In the genomic region with DNA sequence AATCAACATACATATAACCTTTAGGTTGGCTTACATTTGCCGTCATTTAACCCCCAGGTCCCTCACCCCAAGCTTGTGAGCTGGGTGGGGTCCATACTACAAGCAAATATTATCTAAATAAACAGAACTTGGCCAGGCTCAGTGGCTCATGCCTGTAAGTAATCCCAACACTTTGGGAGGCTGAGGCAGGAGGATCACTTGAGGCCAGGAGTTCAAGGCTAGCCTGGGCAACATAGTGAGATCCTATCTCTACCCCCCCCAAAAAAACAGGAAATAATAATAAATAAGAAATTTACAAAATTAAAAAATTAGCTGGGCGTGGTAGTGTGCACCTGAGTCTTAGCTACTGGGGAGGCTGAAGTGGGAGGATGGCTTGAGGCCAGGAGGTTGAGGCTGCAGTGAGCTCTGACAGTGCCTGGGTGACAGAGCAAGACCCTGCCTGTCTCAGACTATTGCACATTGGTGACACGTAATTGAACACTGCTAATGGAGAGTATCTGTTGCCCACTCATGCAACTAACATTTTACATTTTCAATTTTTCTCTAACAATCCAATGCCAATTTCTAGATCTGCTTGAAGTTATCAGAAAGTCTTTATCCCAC, we compare ENCODE assay signal across 14 cellular contexts. TPM values are rescaled to one million over a fixed set of nuclear protein-coding genes. Genes with fewer than 3 reads are reported as not detected.
DNase-seq lines count a peak whose midpoint lies in the region; ATAC-seq lines count a peak whose summit lies in the region.
"Had no signal": no experiment of that assay in that cellular context is flagged by ENCODE, and none has a peak within 500 bp of the region (broad histone marks: within the 10 kb centered on the region; RNA-seq: fewer than 3 reads in every experiment).

No MANE protein-coding gene starts in this region.

- intact Hi-C loops in activated CD4-positive, alpha-beta T cell treated with anti-CD3 and anti-CD28 coated beads, Interleukin-2, amount 10 ng/mL, durations not matched to agents 24 days and 14 days (cut with micrococcal nuclease), result loop anchor here (1.0 to 2.0 kb wide), 3 partner anchors 8 to 61 kb away; no protein-coding TSS in a partner anchor

- H3K27ac ChIP-seq in stomach smooth muscle (ENCODE audit: low read length), result peak overlapping the region; percentile 74

- H3K36me3 ChIP-seq in stomach smooth muscle (ENCODE audit: control insufficient read depth in 2 of 2, insufficient read depth in 2 of 2, low read length in 2 of 2), result peaks cover 0 to 3% of the 10 kb centered on the region in 2 donors

- peaks cover 76% of the 10 kb centered on the region for H3K4me1 Mint-ChIP-seq in activated CD4-positive, alpha-beta T cell treated with anti-CD3 and anti-CD28 coated beads, Interleukin-2, amount 10 ng/mL, durations not matched to agents 24 days and 14 days
- H3K4me1 Mint-ChIP-seq in T-helper 17 cell, result peaks cover 63% of the 10 kb centered on the region
- peaks cover 96 to 97% of the 10 kb centered on the region in 2 donors for H3K4me1 Mint-ChIP-seq in immature natural killer cell

- ATAC-seq in T-helper 17 cell (no peak), GM21423 (IDR thresholded peaks at IDR 0.05; ENCODE audit: unreplicated experiment) (no peak), GM21360 (IDR thresholded peaks at IDR 0.05; ENCODE audit: unreplicated experiment) (no peak)

- peaks cover 5% of the 10 kb centered on the region for H3K9me3 Mint-ChIP-seq in activated CD4-positive, alpha-beta T cell treated with anti-CD3 and anti-CD28 coated beads, Interleukin-2, amount 10 ng/mL, durations not matched to agents 24 days and 14 days
- H3K9me3 Mint-ChIP-seq in immature natural killer cell, result no peaks in the 10 kb centered on the region
- H3K9me3 Mint-ChIP-seq: GM23338 had no signal

- peak overlapping the region in 1 of 2 donors; percentile 46 for H3K9ac ChIP-seq in stomach smooth muscle (ENCODE audit: low read length in 2 of 2)

- H3K9me3 ChIP-seq in T-helper 17 cell (ENCODE audit: control insufficient read depth, low read length, poor library complexity, severe bottlenecking), result no peaks in the 10 kb centered on the region
- H3K9me3 ChIP-seq in stomach smooth muscle (ENCODE audit: control insufficient read depth in 2 of 2, low read length in 2 of 2), result no peaks in the 10 kb centered on the region

- no peak for DNase-seq in activated CD4-positive, alpha-beta T cell treated with anti-CD3 and anti-CD28 coated beads, Interleukin-2, amount 10 ng/mL, durations not matched to agents 24 days and 14 days
- DNase-seq in activated CD4-positive, alpha-beta T cell treated with anti-CD3 and anti-CD28 coated beads for 4 hours, result no peak
- DNase-seq in T-helper 17 cell (no peak), immature natural killer cell (no peak), NCI-H1436 (lab: John Stamatoyannopoulos, UW) (no peak)
- DNase-seq: amniotic stem cell; effector CD8-positive, alpha-beta T cell; EL; hippocampal formation; mesenchymal stem cell had no signal

- peak overlapping the region; percentile 63 for H3K4me3 Mint-ChIP-seq in activated CD4-positive, alpha-beta T cell treated with anti-CD3 and anti-CD28 coated beads, Interleukin-2, amount 10 ng/mL, durations not matched to agents 24 days and 14 days
- H3K4me3 Mint-ChIP-seq in T-helper 17 cell (peak overlapping the region; percentile 76), immature natural killer cell (peak overlapping the region in 2 of 5 donors; percentile 27 to 64)
- H3K4me3 Mint-ChIP-seq: GM23338 had no signal

- H3K27me3 ChIP-seq in stomach smooth muscle (ENCODE audit: control insufficient read depth in 1 of 2, insufficient read depth in 2 of 2, low read length in 2 of 2), result no peaks in the 10 kb centered on the region

- H3K4me3 ChIP-seq in stomach smooth muscle (ENCODE audit: low read length in 2 of 2), result no peak overlapping the region
- H3K4me3 ChIP-seq: GM23338 had no signal

- no peaks in the 10 kb centered on the region for H3K27me3 Mint-ChIP-seq in activated CD4-positive, alpha-beta T cell treated with anti-CD3 and anti-CD28 coated beads, Interleukin-2, amount 10 ng/mL, durations not matched to agents 24 days and 14 days
- H3K27me3 Mint-ChIP-seq in T-helper 17 cell, result no peaks in the 10 kb centered on the region
- H3K27me3 Mint-ChIP-seq in immature natural killer cell (ENCODE audit: low read depth in 3 of 3), result peaks cover 0 to 2% (median 2%) of the 10 kb centered on the region in 3 donors

- H3K36me3 Mint-ChIP-seq in activated CD4-positive, alpha-beta T cell treated with anti-CD3 and anti-CD28 coated beads, Interleukin-2, amount 10 ng/mL, durations not matched to agents 24 days and 14 days (ENCODE audit: low read depth), result peaks cover 71% of the 10 kb centered on the region
- no peaks in the 10 kb centered on the region for H3K36me3 Mint-ChIP-seq in T-helper 17 cell (ENCODE audit: low read depth)
- H3K36me3 Mint-ChIP-seq in immature natural killer cell, result no peaks in the 10 kb centered on the region

- peaks cover 23% of the 10 kb centered on the region for H3K4me1 ChIP-seq in stomach smooth muscle (ENCODE audit: control insufficient read depth, insufficient read depth, low read length)

- H3K27ac Mint-ChIP-seq in activated CD4-positive, alpha-beta T cell treated with anti-CD3 and anti-CD28 coated beads, Interleukin-2, amount 10 ng/mL, durations not matched to agents 24 days and 14 days, result peak overlapping the region; percentile 97
- peak overlapping the region; percentile 100 for H3K27ac Mint-ChIP-seq in T-helper 17 cell
- H3K27ac Mint-ChIP-seq in immature natural killer cell, result peak overlapping the region; percentile 51 to 84 (median 69)
- H3K27ac Mint-ChIP-seq: GM23338 had no signal

RNA-seq across cellular contexts. Expression of a gene that starts 18.9 kb away (rescaled TPM):
- total RNA-seq in activated CD4-positive, alpha-beta T cell treated with anti-CD3 and anti-CD28 coated beads, Interleukin-2, amount 10 ng/mL, durations not matched to agents 24 days and 14 days, result 245 TPM in 2 replicates
- total RNA-seq in T-helper 17 cell, result 100 to 1,000 TPM; 219 to 221 TPM
- 100 to 1,000 TPM; 113 to 136 (median 135) TPM for polyA plus RNA-seq in immature natural killer cell

RNA-seq across cellular contexts. Expression of a gene that starts 29.6 kb away (rescaled TPM):
- total RNA-seq in activated CD4-positive, alpha-beta T cell treated with anti-CD3 and anti-CD28 coated beads, Interleukin-2, amount 10 ng/mL, durations not matched to agents 24 days and 14 days, result 19.2 and 23.6 TPM in 2 replicates
- total RNA-seq in T-helper 17 cell, result 10 to 100 TPM; 22.1 to 26.2 TPM
- 1 to 10 TPM; 3.4 to 9.5 (median 5.9) TPM for polyA plus RNA-seq in immature natural killer cell
